In the genomic region with DNA sequence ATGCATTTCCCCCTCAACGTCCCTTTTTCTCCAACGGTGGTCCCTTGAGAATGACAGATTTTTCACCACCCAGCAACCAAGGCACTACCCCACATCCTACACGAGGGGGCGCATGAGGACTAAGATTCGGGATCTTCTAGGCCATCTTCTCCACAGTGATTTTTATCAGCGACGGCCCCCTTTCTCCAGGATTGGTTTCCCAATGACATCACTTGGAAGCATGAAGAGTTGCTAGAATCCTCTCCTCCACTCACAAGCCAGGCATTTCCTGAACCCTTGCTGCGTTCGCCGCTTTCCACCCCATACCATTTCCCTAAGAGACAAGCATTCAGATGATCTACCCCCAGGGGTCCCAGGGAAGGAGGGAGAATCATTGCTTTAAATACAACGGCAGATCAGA, we compare ENCODE assay signal across 8 cellular contexts.
DNase-seq lines count a peak whose midpoint lies in the region; ATAC-seq and TF ChIP-seq lines count a peak whose summit lies in the region.

No MANE protein-coding gene starts in this region.

- no peaks in the 10 kb centered on the region for H3K9me3 ChIP-seq in SU-DHL-6 (ENCODE audit: insufficient read depth, low read length)

- no peaks in the 10 kb centered on the region for H3K36me3 ChIP-seq in SU-DHL-6 (ENCODE audit: low read length)

- ATAC-seq in GM21423 (IDR thresholded peaks at IDR 0.05; ENCODE audit: unreplicated experiment) (peak; percentile 60), left ventricle myocardium superior (peak; percentile 80)

- H3K79me2 ChIP-seq in SU-DHL-6 (ENCODE audit: insufficient read depth, low read length), result no peaks in the 10 kb centered on the region

- no peak overlapping the region for H3K9ac ChIP-seq in SU-DHL-6 (ENCODE audit: low read length)

- no peak overlapping the region for H3K4me2 ChIP-seq in SU-DHL-6 (ENCODE audit: low read depth, low read length, poor library complexity, severe bottlenecking)

- no peaks in the 10 kb centered on the region for H3F3A ChIP-seq in SU-DHL-6 (ENCODE audit: insufficient read depth)

- H2AFZ ChIP-seq in SU-DHL-6 (ENCODE audit: low read depth, low read length, severe bottlenecking), result no peak overlapping the region

- peak; percentile 94 for TF ChIP-seq CTCF in LNCaP clone FGC (IDR thresholded peaks at IDR 0.05; ENCODE audit: control insufficient read depth, extremely low read depth, insufficient read depth)
- peak; percentile 83 for TF ChIP-seq CTCF in SU-DHL-6 (IDR thresholded peaks at IDR 0.05; ENCODE audit: insufficient read depth, low read length, poor library complexity, severe bottlenecking)

- H3K4me3 ChIP-seq in LNCaP clone FGC (ENCODE audit: low read depth, low read length) (no peak overlapping the region), SU-DHL-6 (ENCODE audit: insufficient read depth, low read length, poor library complexity, severe bottlenecking) (no peak overlapping the region)

- DNase-seq in Caki2 (ENCODE audit: low read depth) (peak; percentile 52), LNCaP clone FGC (ENCODE audit: low read depth) (peak; percentile 13), left ventricle myocardium superior (peak; percentile 57), renal cortical epithelial cell (ENCODE audit: low read depth) (peak; percentile 65), GM19238 (ENCODE audit: insufficient read length, low spot score) (no peak)
- DNase-seq in activated naive CD8-positive, alpha-beta T cell treated with anti-CD3 and anti-CD28 coated beads, Interleukin-2, amount 50 U/mL, for 16 hours (ENCODE audit: low read depth, low spot score), result peak; percentile 50

- H3K9me2 ChIP-seq in SU-DHL-6 (replicated peaks; ENCODE audit: insufficient read depth, low read length), result no peaks in the 10 kb centered on the region

- no peaks in the 10 kb centered on the region for H4K20me1 ChIP-seq in SU-DHL-6 (ENCODE audit: low read depth, low read length)

- H3K27ac ChIP-seq in SU-DHL-6 (ENCODE audit: low read depth, low read length), result no peak overlapping the region

- H3K27me3 ChIP-seq in SU-DHL-6 (ENCODE audit: low read length), result no peaks in the 10 kb centered on the region

- intact Hi-C loops in left ventricle myocardium superior (cut with micrococcal nuclease), result loop anchor here (5.0 kb wide), 1 partner anchor 334 kb away; no protein-coding TSS in a partner anchor

- in situ Hi-C loops in Caki2 (cut with HindIII; ENCODE audit: low pct_unique_long_range_greater_than_20kb, low sequenced_read_pairs), result no loop called here
